Comparison of ENCODE assay signal across 19 cellular contexts in the genomic region with DNA sequence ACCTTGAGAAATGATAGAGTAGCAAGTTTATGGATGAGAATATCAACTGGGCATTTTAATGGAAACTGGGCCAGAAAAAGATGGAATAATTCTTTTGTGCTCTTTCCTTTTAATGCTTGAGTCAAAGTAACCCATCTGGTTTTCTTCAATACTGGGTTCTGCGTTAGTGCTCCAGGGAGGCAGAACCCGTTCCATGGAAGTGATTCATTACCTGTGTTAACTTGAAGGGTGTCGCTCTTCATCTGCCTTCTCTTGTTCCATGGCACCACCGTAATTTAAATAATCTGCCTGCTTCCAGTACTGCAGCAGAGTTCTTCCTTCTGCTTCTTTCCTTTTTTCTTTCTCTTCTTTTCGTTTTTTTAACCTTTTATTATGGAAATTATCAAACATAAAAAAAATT.
"Had no signal": no experiment of that assay in that cellular context is flagged by ENCODE, and none has a peak within 500 bp of the region (broad histone marks: within the 10 kb centered on the region; RNA-seq: fewer than 3 reads in every experiment).

No MANE protein-coding gene starts in this region.

- H3K36me3 ChIP-seq: esophagus squamous epithelium, left lung, prostate gland, right atrium auricular region, suprapubic skin, transverse colon, vagina had no signal

- H3K4me3 ChIP-seq: esophagus squamous epithelium, left lung, prostate gland, right atrium auricular region, suprapubic skin, transverse colon, vagina had no signal

- H3K27me3 ChIP-seq: esophagus squamous epithelium, left lung, right atrium auricular region, suprapubic skin, transverse colon, vagina had no signal

- H3K4me1 ChIP-seq: prostate gland, transverse colon had no signal

- H3K9me3 ChIP-seq: esophagus squamous epithelium, left lung, prostate gland, right atrium auricular region, suprapubic skin, transverse colon, vagina had no signal

- DNase-seq: activated CD4-positive, alpha-beta T cell treated with anti-CD3 and anti-CD28 coated beads, Interleukin-2, amount 10 ng/mL, durations not matched to agents 24 days and 14 days; activated CD8-positive, alpha-beta T cell treated with anti-CD3 and anti-CD28 coated beads for 36 hours; activated naive CD4-positive, alpha-beta T cell treated with Interleukin-2 at 50 U/mL for 16 hours; activated naive CD8-positive, alpha-beta T cell treated with anti-CD3 and anti-CD28 coated beads, Interleukin-2, amount 10 ng/mL, durations not matched to agents 7 days and 5 days; activated T-cell treated with anti-CD3 and anti-CD28 coated beads, Interleukin-2, amount 50 U/mL, for 1 hour; amygdala; caudate nucleus; esophagus squamous epithelium; hippocampal formation; kidney; left lung; stimulated activated CD4-positive, alpha-beta T cell treated with anti-CD3 and anti-CD28 coated beads, Interleukin-2, amount 100 ng/mL, for 48 hours; stimulated activated naive CD8-positive, alpha-beta T cell treated with anti-CD3 and anti-CD28 coated beads, Interleukin-15, amount 100 ng/mL, for 72 hours; T1000; transverse colon had no signal

- H3K27ac ChIP-seq: esophagus squamous epithelium, left lung, prostate gland, right atrium auricular region, suprapubic skin, transverse colon, vagina had no signal

- ATAC-seq: activated CD8-positive, alpha-beta T cell treated with anti-CD3 and anti-CD28 coated beads for 36 hours; left lung; stimulated activated naive CD8-positive, alpha-beta T cell treated with anti-CD3 and anti-CD28 coated beads, Interleukin-15, amount 100 ng/mL, for 72 hours had no signal
